Comparison of ENCODE assay signal across 35 cellular contexts in genomic region chr6:1416820-1417219, GRCh38. TPM values are rescaled to one million over a fixed set of nuclear protein-coding genes. Genes with fewer than 3 reads are reported as not detected.
"Had no signal": no experiment of that assay in that cellular context is flagged by ENCODE, and none has a peak within 500 bp of the region (broad histone marks: within the 10 kb centered on the region; RNA-seq: fewer than 3 reads in every experiment).

No MANE protein-coding gene starts in this region.

- ATAC-seq: activated CD4-positive, alpha-beta T cell treated with anti-CD3 and anti-CD28 coated beads for 36 hours; activated naive CD4-positive, alpha-beta T cell treated with anti-CD3 and anti-CD28 coated beads, Interleukin-2, amount 50 U/mL, for 72 hours; activated T-cell treated with anti-CD3 and anti-CD28 coated beads, Interleukin-2, amount 50 U/mL, for 72 hours; esophagus mucosa; foreskin keratinocyte; gastrocnemius medialis; T-helper 17 cell had no signal

- H3K27ac Mint-ChIP-seq: activated CD4-positive, alpha-beta memory T cell treated with anti-CD3 and anti-CD28 coated beads, Interleukin-2, amount 10 ng/mL, durations not matched to agents 7 days and 5 days; activated CD4-positive, alpha-beta T cell treated with anti-CD3 and anti-CD28 coated beads for 36 hours; activated CD4-positive, alpha-beta T cell treated with anti-CD3 and anti-CD28 coated beads, Interleukin-2, amount 10 ng/mL, durations not matched to agents 24 days and 14 days; activated naive CD4-positive, alpha-beta T cell treated with anti-CD3 and anti-CD28 coated beads, Interleukin-2, amount 10 ng/mL, durations not matched to agents 7 days and 5 days; activated naive CD4-positive, alpha-beta T cell treated with anti-CD3 and anti-CD28 coated beads, Interleukin-2, amount 50 U/mL, for 72 hours; activated naive CD8-positive, alpha-beta T cell treated with anti-CD3 and anti-CD28 coated beads, Interleukin-2, amount 10 ng/mL, durations not matched to agents 7 days and 5 days; activated T-cell treated with anti-CD3 and anti-CD28 coated beads, Interleukin-2, amount 50 U/mL, for 24 hours; activated T-cell treated with anti-CD3 and anti-CD28 coated beads, Interleukin-2, amount 50 U/mL, for 72 hours; brain; dendritic cell treated with granulocyte-macrophage colony-stimulating factor and Interleukin-4, amounts not matched to agents 40 ng/mL and 50 ng/mL, for 4 days; endodermal cell; T-helper 17 cell; T-helper 2 cell treated with Interferon-gamma antibody and Interleukin-4, amounts not matched to agents 5 μg/mL and 100 μg/mL, for 36 hours had no signal

- H3K4me1 Mint-ChIP-seq: activated CD4-positive, alpha-beta memory T cell treated with anti-CD3 and anti-CD28 coated beads, Interleukin-2, amount 10 ng/mL, durations not matched to agents 7 days and 5 days; activated CD4-positive, alpha-beta T cell treated with anti-CD3 and anti-CD28 coated beads for 36 hours; activated CD4-positive, alpha-beta T cell treated with anti-CD3 and anti-CD28 coated beads, Interleukin-2, amount 10 ng/mL, durations not matched to agents 24 days and 14 days; activated naive CD4-positive, alpha-beta T cell treated with anti-CD3 and anti-CD28 coated beads, Interleukin-2, amount 10 ng/mL, durations not matched to agents 7 days and 5 days; activated naive CD8-positive, alpha-beta T cell treated with anti-CD3 and anti-CD28 coated beads, Interleukin-2, amount 10 ng/mL, durations not matched to agents 7 days and 5 days; central memory CD8-positive, alpha-beta T cell; T-helper 17 cell had no signal

- H3K36me3 Mint-ChIP-seq: activated naive CD4-positive, alpha-beta T cell treated with anti-CD3 and anti-CD28 coated beads, Interleukin-2, amount 10 ng/mL, durations not matched to agents 7 days and 5 days; activated naive CD8-positive, alpha-beta T cell treated with anti-CD3 and anti-CD28 coated beads, Interleukin-2, amount 10 ng/mL, durations not matched to agents 7 days and 5 days; brain had no signal

- H3K4me3 Mint-ChIP-seq: activated CD4-positive, alpha-beta memory T cell treated with anti-CD3 and anti-CD28 coated beads, Interleukin-2, amount 10 ng/mL, durations not matched to agents 7 days and 5 days; activated CD4-positive, alpha-beta T cell treated with anti-CD3 and anti-CD28 coated beads for 36 hours; activated CD4-positive, alpha-beta T cell treated with anti-CD3 and anti-CD28 coated beads, Interleukin-2, amount 10 ng/mL, durations not matched to agents 24 days and 14 days; activated naive CD4-positive, alpha-beta T cell treated with anti-CD3 and anti-CD28 coated beads, Interleukin-2, amount 10 ng/mL, durations not matched to agents 7 days and 5 days; activated naive CD8-positive, alpha-beta T cell treated with anti-CD3 and anti-CD28 coated beads, Interleukin-2, amount 10 ng/mL, durations not matched to agents 7 days and 5 days; activated T-cell treated with anti-CD3 and anti-CD28 coated beads, Interleukin-2, amount 50 U/mL, for 24 hours; activated T-cell treated with anti-CD3 and anti-CD28 coated beads, Interleukin-2, amount 50 U/mL, for 72 hours; brain; central memory CD8-positive, alpha-beta T cell; dendritic cell treated with granulocyte-macrophage colony-stimulating factor and Interleukin-4, amounts not matched to agents 40 ng/mL and 50 ng/mL, for 4 days; endodermal cell; T-helper 17 cell; T-helper 2 cell treated with Interferon-gamma antibody and Interleukin-4, amounts not matched to agents 5 μg/mL and 100 μg/mL, for 36 hours had no signal

- DNase-seq: activated CD4-positive, alpha-beta memory T cell treated with anti-CD3 and anti-CD28 coated beads, Interleukin-2, amount 10 ng/mL, durations not matched to agents 7 days and 5 days; activated CD4-positive, alpha-beta T cell treated with anti-CD3 and anti-CD28 coated beads for 36 hours; activated CD4-positive, alpha-beta T cell treated with anti-CD3 and anti-CD28 coated beads, Interleukin-2, amount 10 ng/mL, durations not matched to agents 24 days and 14 days; activated CD4-positive, alpha-beta T cell treated with anti-CD3 and anti-CD28 coated beads, Interleukin-2, amount 50 U/mL, for 4 hours; activated CD4-positive, CD25-positive, alpha-beta regulatory T cell; activated CD4-positive, CD25-positive, alpha-beta regulatory T cell treated with anti-CD3 and anti-CD28 coated beads, Interleukin-2, amount 50 U/mL, for 72 hours; activated CD8-positive, alpha-beta memory T cell treated with anti-CD3 and anti-CD28 coated beads, Interleukin-2, amount 50 U/mL, for 48 hours; activated gamma-delta T cell; activated naive CD4-positive, alpha-beta T cell; activated naive CD4-positive, alpha-beta T cell treated with anti-CD3 and anti-CD28 coated beads, Interleukin-2, amount 10 ng/mL, durations not matched to agents 7 days and 5 days; activated naive CD8-positive, alpha-beta T cell treated with anti-CD3 and anti-CD28 coated beads, Interleukin-2, amount 10 ng/mL, durations not matched to agents 7 days and 5 days; activated T-cell treated with anti-CD3 and anti-CD28 coated beads for 4 hours; activated T-cell treated with anti-CD3 and anti-CD28 coated beads, Interleukin-2, amount 50 U/mL, for 24 hours; activated T-cell treated with anti-CD3 and anti-CD28 coated beads, Interleukin-2, amount 50 U/mL, for 72 hours; dorsolateral prefrontal cortex; effector memory CD4-positive, alpha-beta T cell; foreskin keratinocyte; gastrocnemius medialis; SW 1271; T-helper 1 cell; T-helper 17 cell; T1000 had no signal

- H3K9me3 ChIP-seq: gastrocnemius medialis had no signal

- H3K4me1 ChIP-seq: ascending aorta, breast epithelium, foreskin keratinocyte, gastrocnemius medialis had no signal

- H3K4me3 ChIP-seq: ascending aorta, breast epithelium, cardiac muscle cell, coronary artery, dorsolateral prefrontal cortex, gastrocnemius medialis had no signal

- H3K27ac ChIP-seq: ascending aorta, breast epithelium, cardiac muscle cell, coronary artery, dorsolateral prefrontal cortex, foreskin keratinocyte, gastrocnemius medialis had no signal

- H3K27me3 ChIP-seq: ascending aorta, breast epithelium, cardiac muscle cell, dorsolateral prefrontal cortex had no signal

- H3K36me3 ChIP-seq: ascending aorta, breast epithelium, cardiac muscle cell, gastrocnemius medialis had no signal

- H3K9me3 Mint-ChIP-seq: activated CD4-positive, alpha-beta memory T cell treated with anti-CD3 and anti-CD28 coated beads, Interleukin-2, amount 10 ng/mL, durations not matched to agents 7 days and 5 days; activated naive CD4-positive, alpha-beta T cell treated with anti-CD3 and anti-CD28 coated beads, Interleukin-2, amount 10 ng/mL, durations not matched to agents 7 days and 5 days; activated naive CD8-positive, alpha-beta T cell treated with anti-CD3 and anti-CD28 coated beads, Interleukin-2, amount 10 ng/mL, durations not matched to agents 7 days and 5 days; activated T-cell treated with anti-CD3 and anti-CD28 coated beads, Interleukin-2, amount 50 U/mL, for 72 hours; central memory CD8-positive, alpha-beta T cell; dendritic cell treated with granulocyte-macrophage colony-stimulating factor and Interleukin-4, amounts not matched to agents 40 ng/mL and 50 ng/mL, for 4 days had no signal

RNA-seq across cellular contexts. Expression of gene FOXF2, which starts 27.4 kb away (rescaled TPM):
- total RNA-seq: activated CD4-positive, alpha-beta memory T cell treated with anti-CD3 and anti-CD28 coated beads, Interleukin-2, amount 10 ng/mL, durations not matched to agents 7 days and 5 days; activated CD4-positive, alpha-beta T cell treated with anti-CD3 and anti-CD28 coated beads for 36 hours; activated CD4-positive, alpha-beta T cell treated with anti-CD3 and anti-CD28 coated beads, Interleukin-2, amount 10 ng/mL, durations not matched to agents 24 days and 14 days; activated naive CD4-positive, alpha-beta T cell treated with anti-CD3 and anti-CD28 coated beads, Interleukin-2, amount 50 U/mL, for 72 hours; activated naive CD8-positive, alpha-beta T cell treated with anti-CD3 and anti-CD28 coated beads, Interleukin-2, amount 10 ng/mL, durations not matched to agents 7 days and 5 days; activated T-cell treated with anti-CD3 and anti-CD28 coated beads, Interleukin-2, amount 50 U/mL, for 72 hours; epithelial cell of proximal tubule; glomerular endothelial cell; T-helper 17 cell had no signal
